Comparison of ENCODE assay signal across 8 cellular contexts in the genomic region with DNA sequence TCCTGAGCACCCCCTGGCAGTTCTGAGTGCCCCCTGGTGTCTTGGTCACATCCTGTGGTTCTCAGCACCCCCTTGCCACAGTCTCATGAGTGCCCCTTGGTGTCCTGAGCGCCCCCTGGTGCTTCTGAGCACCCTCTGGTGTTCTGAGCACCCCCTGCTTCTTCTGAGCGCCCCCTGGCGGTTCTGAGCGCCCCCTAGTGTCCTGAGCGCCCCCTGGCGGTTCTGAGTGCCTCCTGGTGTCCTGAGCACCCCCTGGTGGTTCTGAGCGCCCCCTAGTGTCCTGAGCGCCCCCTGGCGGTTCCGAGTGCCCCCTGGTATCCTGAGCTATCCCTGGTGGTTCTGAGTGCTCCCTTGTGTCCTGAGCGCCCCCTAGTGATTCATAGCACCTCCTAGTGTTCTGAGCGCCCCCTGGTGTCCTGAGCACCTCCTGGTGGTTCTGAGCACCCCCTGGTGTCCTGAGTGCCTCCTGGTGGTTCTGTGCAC.
DNase-seq lines count a peak whose midpoint lies in the region; ATAC-seq and TF ChIP-seq lines count a peak whose summit lies in the region.
"Not testable (repeated sequence)": the region's sequence is repeated elsewhere in the genome, so short reads cannot be mapped to it uniquely, and the experiment has no call there.

No MANE protein-coding gene starts in this region.

- ATAC-seq in GM19351 (IDR thresholded peaks at IDR 0.05; ENCODE audit: unreplicated experiment) (peak; percentile 38), GM21786 (IDR thresholded peaks at IDR 0.05; ENCODE audit: unreplicated experiment) (peak; percentile 17), HG03159 (IDR thresholded peaks at IDR 0.05; ENCODE audit: unreplicated experiment) (peak; percentile 29), memory B cell (ENCODE audit: low read depth) (peak; percentile 23)
- peak; percentile 11 for ATAC-seq in activated T-helper 17 cell treated with anti-CD3 and anti-CD28 coated beads, Interleukin-2, amount 50 U/mL, for 72 hours (replicated peaks)

- TF ChIP-seq CTCF in GM12865 (IDR thresholded peaks at IDR 0.05; ENCODE audit: insufficient read depth, low read depth, low read length, missing control alignments), result peak; percentile 44

- H3K9me3 Mint-ChIP-seq in T-helper 1 cell treated with Interleukin-12 subunit alpha and Interleukin-12 subunit beta and Interleukin-4 antibody, amounts not matched to agents 30 μg/mL and 1 μg/mL, for 36 hours; activated T-helper 17 cell treated with anti-CD3 and anti-CD28 coated beads, Interleukin-2, amount 50 U/mL, for 72 hours; memory B cell; stimulated activated naive CD8-positive, alpha-beta T cell treated with anti-CD3 and anti-CD28 coated beads, Interleukin-15, Interleukin-2, amounts not matched to agents 100 ng/mL and 50 ng/mL, for 24 hours: not testable (repeated sequence)

- peaks cover 41% of the 10 kb centered on the region for H3K4me1 Mint-ChIP-seq in T-helper 1 cell treated with Interleukin-12 subunit alpha and Interleukin-12 subunit beta and Interleukin-4 antibody, amounts not matched to agents 30 μg/mL and 1 μg/mL, for 36 hours (ENCODE audit: low read depth)
- H3K4me1 Mint-ChIP-seq in activated T-helper 17 cell treated with anti-CD3 and anti-CD28 coated beads, Interleukin-2, amount 50 U/mL, for 72 hours, result peaks cover 21% of the 10 kb centered on the region
- not testable (repeated sequence) for H3K4me1 Mint-ChIP-seq in memory B cell
- H3K4me1 Mint-ChIP-seq in stimulated activated naive CD8-positive, alpha-beta T cell treated with anti-CD3 and anti-CD28 coated beads, Interleukin-15, Interleukin-2, amounts not matched to agents 100 ng/mL and 50 ng/mL, for 24 hours (ENCODE audit: low read depth), result peaks cover 55% of the 10 kb centered on the region

- peak overlapping the region; percentile 57 for H3K27ac Mint-ChIP-seq in T-helper 1 cell treated with Interleukin-12 subunit alpha and Interleukin-12 subunit beta and Interleukin-4 antibody, amounts not matched to agents 30 μg/mL and 1 μg/mL, for 36 hours
- not testable (repeated sequence) for H3K27ac Mint-ChIP-seq in activated T-helper 17 cell treated with anti-CD3 and anti-CD28 coated beads, Interleukin-2, amount 50 U/mL, for 72 hours; memory B cell
- peak overlapping the region; percentile 26 for H3K27ac Mint-ChIP-seq in stimulated activated naive CD8-positive, alpha-beta T cell treated with anti-CD3 and anti-CD28 coated beads, Interleukin-15, Interleukin-2, amounts not matched to agents 100 ng/mL and 50 ng/mL, for 24 hours

- peak; percentile 85 for DNase-seq in GM12865 (ENCODE audit: low read depth)
- peak in 1 of 2 donors; percentile 25 for DNase-seq in memory B cell (ENCODE audit: low spot score in 2 of 2)

- H3K36me3 Mint-ChIP-seq in T-helper 1 cell treated with Interleukin-12 subunit alpha and Interleukin-12 subunit beta and Interleukin-4 antibody, amounts not matched to agents 30 μg/mL and 1 μg/mL, for 36 hours (ENCODE audit: low read depth); activated T-helper 17 cell treated with anti-CD3 and anti-CD28 coated beads, Interleukin-2, amount 50 U/mL, for 72 hours (ENCODE audit: low read depth); memory B cell; stimulated activated naive CD8-positive, alpha-beta T cell treated with anti-CD3 and anti-CD28 coated beads, Interleukin-15, Interleukin-2, amounts not matched to agents 100 ng/mL and 50 ng/mL, for 24 hours (ENCODE audit: low read depth): not testable (repeated sequence)

- H3K4me3 ChIP-seq in GM12865 (ENCODE audit: low read depth, low read length), result not testable (repeated sequence)

- H3K4me3 Mint-ChIP-seq in T-helper 1 cell treated with Interleukin-12 subunit alpha and Interleukin-12 subunit beta and Interleukin-4 antibody, amounts not matched to agents 30 μg/mL and 1 μg/mL, for 36 hours; activated T-helper 17 cell treated with anti-CD3 and anti-CD28 coated beads, Interleukin-2, amount 50 U/mL, for 72 hours; memory B cell; stimulated activated naive CD8-positive, alpha-beta T cell treated with anti-CD3 and anti-CD28 coated beads, Interleukin-15, Interleukin-2, amounts not matched to agents 100 ng/mL and 50 ng/mL, for 24 hours: not testable (repeated sequence)

- not testable (repeated sequence) for H3K27me3 Mint-ChIP-seq in T-helper 1 cell treated with Interleukin-12 subunit alpha and Interleukin-12 subunit beta and Interleukin-4 antibody, amounts not matched to agents 30 μg/mL and 1 μg/mL, for 36 hours (ENCODE audit: low read depth); activated T-helper 17 cell treated with anti-CD3 and anti-CD28 coated beads, Interleukin-2, amount 50 U/mL, for 72 hours; memory B cell; stimulated activated naive CD8-positive, alpha-beta T cell treated with anti-CD3 and anti-CD28 coated beads, Interleukin-15, Interleukin-2, amounts not matched to agents 100 ng/mL and 50 ng/mL, for 24 hours
